In the genomic region with DNA sequence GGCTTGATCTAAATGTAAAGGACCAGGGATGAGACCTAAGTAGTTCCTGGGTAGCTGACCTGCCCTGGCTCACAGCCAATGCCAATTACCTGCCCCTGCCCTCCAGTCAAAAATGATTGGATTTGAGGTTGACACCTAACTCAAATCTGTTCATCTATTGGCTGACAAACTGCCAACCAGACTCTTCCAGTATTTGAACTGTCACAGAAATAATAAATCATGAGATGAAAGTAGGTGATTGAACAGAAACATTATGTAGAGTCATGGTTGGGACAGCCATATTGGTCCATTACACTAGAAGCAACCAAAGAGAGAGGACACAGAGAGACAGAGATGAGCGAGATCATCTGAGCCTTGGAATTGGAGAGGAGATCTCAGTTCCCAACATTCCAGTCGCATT, we compare ENCODE assay signal across 16 cellular contexts.
DNase-seq lines count a peak whose midpoint lies in the region; ATAC-seq and TF ChIP-seq lines count a peak whose summit lies in the region.
"Had no signal": no experiment of that assay in that cellular context is flagged by ENCODE, and none has a peak within 500 bp of the region (broad histone marks: within the 10 kb centered on the region; RNA-seq: fewer than 3 reads in every experiment).

No MANE protein-coding gene starts in this region.

- H3K4me3 ChIP-seq in GM23248 (no peak overlapping the region), PC-3 (ENCODE audit: low read length) (no peak overlapping the region), neutrophil (ENCODE audit: low read depth in 1 of 2, low read length in 1 of 2) (no peak overlapping the region), suprapubic skin (no peak overlapping the region), BE2C (ENCODE audit: low read depth, low read length) (no peak overlapping the region)
- H3K4me3 ChIP-seq: BLaER1 treated with 17β-estradiol and CSF1 and Interleukin-3, amounts not matched to agents 10 nM and 100 nM; GM12878; HAP-1 had no signal

- H4K20me1 ChIP-seq in GM23248 (ENCODE audit: insufficient read depth): no peaks in the 10 kb centered on the region
- H4K20me1 ChIP-seq in PC-3 (ENCODE audit: low read length): no peaks in the 10 kb centered on the region
- H4K20me1 ChIP-seq: BLaER1 treated with 17β-estradiol and CSF1 and Interleukin-3, amounts not matched to agents 10 nM and 100 nM had no signal

- H3K4me1 ChIP-seq in GM23248 (ENCODE audit: insufficient read depth) (peaks cover 15% of the 10 kb centered on the region), PC-3 (ENCODE audit: insufficient read depth, low read length) (peaks cover 6% of the 10 kb centered on the region; the same call in 1 of the 2 replicates), neutrophil (ENCODE audit: control insufficient read depth in 1 of 2, insufficient read depth in 1 of 2, low read depth in 1 of 2, low read length in 1 of 2) (peaks cover 45 to 47% of the 10 kb centered on the region in 2 experiments), suprapubic skin (peaks cover 6% of the 10 kb centered on the region), BE2C (no peaks in the 10 kb centered on the region)
- H3K4me1 ChIP-seq: HAP-1 had no signal

- H3K79me2 ChIP-seq in GM23248 (ENCODE audit: insufficient read depth): no peaks in the 10 kb centered on the region
- no peaks in the 10 kb centered on the region for H3K79me2 ChIP-seq in PC-3 (ENCODE audit: low read length)

- H2AFZ ChIP-seq in GM23248 (no peak overlapping the region), PC-3 (ENCODE audit: low read length) (no peak overlapping the region)

- ATAC-seq in PC-3: no peak
- ATAC-seq: GM12878 had no signal

- H3K9me2 ChIP-seq in GM23248 (ENCODE audit: insufficient read depth) (no peaks in the 10 kb centered on the region), PC-3 (replicated peaks; ENCODE audit: low read length) (no peaks in the 10 kb centered on the region)

- TF ChIP-seq CTCF in PC-3 (conservative IDR thresholded peaks at IDR 0.05; ENCODE audit: low read depth, low read length) (no peak), neutrophil (IDR thresholded peaks at IDR 0.05) (no peak), suprapubic skin (IDR thresholded peaks at IDR 0.05) (no peak), BE2C (IDR thresholded peaks at IDR 0.05; ENCODE audit: low read depth, low read length) (no peak)

- H3K4me2 ChIP-seq in GM23248 (ENCODE audit: unreplicated experiment) (no peak overlapping the region), PC-3 (ENCODE audit: low read length) (no peak overlapping the region)

- no TSS peak for BruUV-seq in PC-3 (replicated peaks; lab: Mats Ljungman, UMichigan)

- TF ChIP-seq EP300 in suprapubic skin (IDR thresholded peaks at IDR 0.05): no peak

- H3F3A ChIP-seq in GM23248 (ENCODE audit: insufficient read depth): peaks cover 19% of the 10 kb centered on the region
- H3F3A ChIP-seq in PC-3 (ENCODE audit: low read length, unreplicated experiment): no peaks in the 10 kb centered on the region

- no peak for TF ChIP-seq POLR2A in suprapubic skin (IDR thresholded peaks at IDR 0.05)

- DNase-seq in GM23248 (peak; percentile 23), PC-3 (no peak), suprapubic skin (ENCODE audit: low spot score in 2 of 2) (no peak), BE2C (no peak), NCI-H2196 treated with DMSO at 0.1 percent for 48 hours (lab: John Stamatoyannopoulos, UW; ENCODE audit: unreplicated experiment) (no peak)
- DNase-seq: CD4-positive, alpha-beta T cell; CD8-positive, alpha-beta memory T cell; DMS53; DND-41; EL; GDM1; GOT3 had no signal

- POLR2A ChIA-PET in PC-3 (lab: Charles Lee; ENCODE audit: unreplicated experiment): no interaction called here

- no peaks in the 10 kb centered on the region for H3K9me3 ChIP-seq in GM23248 (ENCODE audit: low read depth)
- H3K9me3 ChIP-seq in PC-3 (ENCODE audit: low read length): no peaks in the 10 kb centered on the region
- no peaks in the 10 kb centered on the region for H3K9me3 ChIP-seq in neutrophil
- H3K9me3 ChIP-seq in suprapubic skin: no peaks in the 10 kb centered on the region
- H3K9me3 ChIP-seq in BE2C: no peaks in the 10 kb centered on the region
- H3K9me3 ChIP-seq: HAP-1 had no signal

- 80 to 87% methylated on average over 2 of the region's 2 CpGs for WGBS in GM23248 (ENCODE audit: low coverage in 1 of 2, low lambda C conversion rate in 2 of 2, missing lambda C conversion rate in 2 of 2), 2 experiments
- WGBS in suprapubic skin: 100% methylated on average over 2 of the region's 2 CpGs

- H3K9ac ChIP-seq in GM23248: no peak overlapping the region
- H3K9ac ChIP-seq in PC-3 (ENCODE audit: low read length): no peak overlapping the region
- H3K9ac ChIP-seq: BLaER1 treated with 17β-estradiol and CSF1 and Interleukin-3, amounts not matched to agents 10 nM and 100 nM had no signal

- intact Hi-C loops in PC-3 (cut with micrococcal nuclease): no loop called here

- no peak overlapping the region for H3K27ac ChIP-seq in GM23248
- peak overlapping the region; percentile 6; the same call in 1 of the 2 replicates for H3K27ac ChIP-seq in PC-3 (ENCODE audit: low read length)
- H3K27ac ChIP-seq in neutrophil: peak overlapping the region; percentile 76
- H3K27ac ChIP-seq in suprapubic skin: no peak overlapping the region
- H3K27ac ChIP-seq: BLaER1 treated with 17β-estradiol and CSF1 and Interleukin-3, amounts not matched to agents 10 nM and 100 nM had no signal

- in situ Hi-C loops in GM23248 (cut with MboI): loop anchor here (25.0 kb wide), 1 partner anchor 881 kb away; no protein-coding TSS in a partner anchor

- CTCF ChIA-PET in PC-3 (lab: Charles Lee): no interaction called here

- H3K27me3 ChIP-seq in GM23248 (replicated peaks; ENCODE audit: insufficient read depth) (no peaks in the 10 kb centered on the region; the same call in 1 of the 2 replicates), PC-3 (ENCODE audit: low read length) (no peaks in the 10 kb centered on the region), neutrophil (no peaks in the 10 kb centered on the region), suprapubic skin (no peaks in the 10 kb centered on the region), BE2C (no peaks in the 10 kb centered on the region)
- H3K27me3 ChIP-seq: BLaER1 treated with 17β-estradiol and CSF1 and Interleukin-3, amounts not matched to agents 10 nM and 100 nM had no signal

- no peaks in the 10 kb centered on the region for H3K36me3 ChIP-seq in GM23248 (ENCODE audit: low read depth)
- no peaks in the 10 kb centered on the region for H3K36me3 ChIP-seq in PC-3 (ENCODE audit: low read depth, low read length)
- no peaks in the 10 kb centered on the region for H3K36me3 ChIP-seq in neutrophil
- H3K36me3 ChIP-seq in suprapubic skin: no peaks in the 10 kb centered on the region
- H3K36me3 ChIP-seq in BE2C: no peaks in the 10 kb centered on the region
- H3K36me3 ChIP-seq: BLaER1 treated with 17β-estradiol and CSF1 and Interleukin-3, amounts not matched to agents 10 nM and 100 nM; HAP-1 had no signal

Comparison
In these comparisons a context has a peak if more than half of its experiments do, and no peak if none do; other contexts are left out.
1. H3K27ac ChIP-seq: peak in PC-3 (single experiment) and neutrophil (single experiment); none in GM23248 (single experiment) and suprapubic skin (single experiment).